ENCODE assay signal across 12 cellular contexts in the genomic region with DNA sequence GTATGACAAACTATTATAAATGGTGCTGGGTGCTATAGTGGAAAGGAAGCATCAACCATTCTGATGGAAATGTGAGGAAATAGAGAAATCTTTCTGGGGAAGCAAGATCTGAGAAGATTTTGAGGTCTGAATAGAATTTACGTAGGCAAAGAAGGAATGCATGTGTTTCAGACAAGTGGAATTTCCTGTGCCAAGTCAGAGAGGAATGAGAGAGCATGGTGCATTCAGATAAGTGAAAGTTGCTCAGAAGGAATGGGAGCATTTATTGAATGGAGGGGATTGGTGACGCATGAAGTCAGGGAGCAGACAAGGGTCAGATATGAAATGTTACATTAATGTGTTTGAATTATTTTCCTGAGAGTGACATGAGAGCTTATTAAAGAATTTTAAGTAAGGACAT.
DNase-seq lines count a peak whose midpoint lies in the region; ATAC-seq and TF ChIP-seq lines count a peak whose summit lies in the region.
"Had no signal": no experiment of that assay in that cellular context is flagged by ENCODE, and none has a peak within 500 bp of the region (broad histone marks: within the 10 kb centered on the region; RNA-seq: fewer than 3 reads in every experiment).

No MANE protein-coding gene starts in this region.

- no peaks in the 10 kb centered on the region for H3K79me2 ChIP-seq in ACC112 (ENCODE audit: control insufficient read depth, insufficient read depth, low read length, unreplicated experiment)

- H3K27me3 ChIP-seq in ACC112 (ENCODE audit: insufficient read depth, low read length), result no peaks in the 10 kb centered on the region

- no peak overlapping the region for H2AFZ ChIP-seq in ACC112 (ENCODE audit: low read length, unreplicated experiment)

- peak overlapping the region; percentile 34; the same call in 1 of the 2 replicates for H3K4me3 ChIP-seq in ACC112 (ENCODE audit: low read depth, low read length)
- no peak overlapping the region for H3K4me3 ChIP-seq in astrocyte of the spinal cord (ENCODE audit: low read depth, low read length)

- H3K27ac ChIP-seq in ACC112 (ENCODE audit: low read depth, low read length), result peak overlapping the region; percentile 99

- no peak for TF ChIP-seq CTCF in astrocyte of the spinal cord (IDR thresholded peaks at IDR 0.05; ENCODE audit: low read depth, low read length)

- in situ Hi-C loops in astrocyte of the spinal cord (cut with HindIII; ENCODE audit: low sequenced_read_pairs), result no loop called here

- no peak for ATAC-seq in HG02981 (IDR thresholded peaks at IDR 0.05; ENCODE audit: unreplicated experiment)

- H3K36me3 ChIP-seq in ACC112 (ENCODE audit: insufficient read depth, low read length), result peaks cover 9% of the 10 kb centered on the region

- H3K4me1 ChIP-seq in ACC112 (ENCODE audit: control insufficient read depth, insufficient read depth, low read length, unreplicated experiment), result peaks cover 61% of the 10 kb centered on the region

- DNase-seq in HT1080 (ENCODE audit: low read depth), result peak; percentile 95
- DNase-seq in astrocyte of the spinal cord (ENCODE audit: low read depth, low spot score), result peak; percentile 94
- peak; percentile 17 for DNase-seq in iPS DF 19.7 (ENCODE audit: low read depth, low spot score)
- no peak for DNase-seq in NCI-H1092 treated with DMSO at 0.1 percent for 48 hours (lab: John Stamatoyannopoulos, UW)
- no peak for DNase-seq in NCI-H1436 treated with DMSO at 0.1 percent for 48 hours (lab: John Stamatoyannopoulos, UW)
- DNase-seq in RPMI8226, result no peak
- DNase-seq: activated CD4-positive, alpha-beta T cell treated with anti-CD3 and anti-CD28 coated beads for 4 hours; activated naive CD4-positive, alpha-beta T cell treated with Interleukin-2 at 50 U/mL for 16 hours; nucleus accumbens; stimulated activated CD4-positive, alpha-beta T cell treated with anti-CD3 and anti-CD28 coated beads, Interleukin-4, amount 100 ng/mL, for 24 hours had no signal

Comparison
In these comparisons a context has a peak if more than half of its experiments do, and no peak if none do; other contexts are left out.
1. DNase-seq: peak in HT1080 (single experiment), astrocyte of the spinal cord (single experiment) and iPS DF 19.7 (single experiment); none in NCI-H1092 treated with DMSO at 0.1 percent for 48 hours (single experiment), NCI-H1436 treated with DMSO at 0.1 percent for 48 hours (single experiment) and RPMI8226 (single experiment).